In genomic region chr6:97113170-97113569, GRCh38 we compare ENCODE assay signal across 19 cellular contexts.
A peak's percentile ranks its signal among the peaks of the same experiment; 100 is the strongest.
DNase-seq lines count a peak whose midpoint lies in the region; ATAC-seq and TF ChIP-seq lines count a peak whose summit lies in the region.
"Had no signal": no experiment of that assay in that cellular context is flagged by ENCODE, and none has a peak within 500 bp of the region (broad histone marks: within the 10 kb centered on the region; RNA-seq: fewer than 3 reads in every experiment).

No MANE protein-coding gene starts in this region.

- DNase-seq in activated T-cell treated with anti-CD3 and anti-CD28 coated beads for 48 hours (ENCODE audit: low read depth) (peak; percentile 9), activated T-cell treated with anti-CD3 and anti-CD28 coated beads for 4 hours (no peak), Calu3 (no peak)
- peak; percentile 10 for DNase-seq in stimulated activated CD4-positive, alpha-beta T cell treated with anti-CD3 and anti-CD28 coated beads, Interleukin-4, amount 100 ng/mL, for 24 hours
- DNase-seq in stimulated activated CD4-positive, alpha-beta T cell treated with anti-CD3 and anti-CD28 coated beads, Interleukin-4, amount 100 ng/mL, for 1 hour, result no peak
- DNase-seq in activated naive CD8-positive, alpha-beta T cell treated with anti-CD3 and anti-CD28 coated beads for 36 hours, result peak; percentile 49
- DNase-seq: ACHN; C1 segment of cervical spinal cord; CD8-positive, alpha-beta memory T cell; Kasumi-1; MM.1S; NCI-H1092; NCI-H146; NCI-H2029 treated with DMSO at 0.1 percent for 48 hours; NCI-H2171; NCI-H526; PC-3; RPMI8226 had no signal

- BruUV-seq in Calu3 (replicated peaks; lab: Mats Ljungman, UMichigan), result no TSS peak

- no peak overlapping the region for H3K4me3 Mint-ChIP-seq in activated naive CD8-positive, alpha-beta T cell treated with anti-CD3 and anti-CD28 coated beads for 36 hours
- H3K4me3 Mint-ChIP-seq in Calu3 (ENCODE audit: low read depth, unreplicated experiment), result no peak overlapping the region

- CTCF ChIA-PET in Calu3 (lab: Charles Lee), result no interaction called here

- H3K27me3 Mint-ChIP-seq in activated naive CD8-positive, alpha-beta T cell treated with anti-CD3 and anti-CD28 coated beads for 36 hours, result no peaks in the 10 kb centered on the region
- no peaks in the 10 kb centered on the region for H3K27me3 Mint-ChIP-seq in Calu3 (ENCODE audit: unreplicated experiment)

- peaks cover 35% of the 10 kb centered on the region for H3K36me3 Mint-ChIP-seq in activated naive CD8-positive, alpha-beta T cell treated with anti-CD3 and anti-CD28 coated beads for 36 hours
- H3K36me3 Mint-ChIP-seq in Calu3 (ENCODE audit: insufficient read depth, unreplicated experiment), result no peaks in the 10 kb centered on the region

- peak overlapping the region; percentile 83 for H3K27ac Mint-ChIP-seq in activated naive CD8-positive, alpha-beta T cell treated with anti-CD3 and anti-CD28 coated beads for 36 hours
- H3K27ac Mint-ChIP-seq in Calu3 (ENCODE audit: unreplicated experiment), result no peak overlapping the region

- H3K4me1 Mint-ChIP-seq in activated naive CD8-positive, alpha-beta T cell treated with anti-CD3 and anti-CD28 coated beads for 36 hours, result peaks cover 53% of the 10 kb centered on the region
- H3K4me1 Mint-ChIP-seq in Calu3 (ENCODE audit: low read depth, unreplicated experiment), result no peaks in the 10 kb centered on the region
- H3K4me1 Mint-ChIP-seq: CD8-positive, alpha-beta memory T cell had no signal

- ATAC-seq in GM18517 (IDR thresholded peaks at IDR 0.05; ENCODE audit: unreplicated experiment), result no peak
- ATAC-seq: PC-3 had no signal

- no peak for TF ChIP-seq CTCF in Calu3 (IDR thresholded peaks at IDR 0.05; ENCODE audit: unreplicated experiment)

- H3K9me3 Mint-ChIP-seq in activated naive CD8-positive, alpha-beta T cell treated with anti-CD3 and anti-CD28 coated beads for 36 hours, result peaks cover 8% of the 10 kb centered on the region
- H3K9me3 Mint-ChIP-seq in Calu3 (ENCODE audit: low read depth, unreplicated experiment), result no peaks in the 10 kb centered on the region
- H3K9me3 Mint-ChIP-seq: CD8-positive, alpha-beta memory T cell had no signal

- intact Hi-C loops in Calu3 (cut with micrococcal nuclease; ENCODE audit: unreplicated experiment), result no loop called here

Comparison
In these comparisons a context has a peak if more than half of its experiments do, and no peak if none do; other contexts are left out.
1. DNase-seq: peak in activated T-cell treated with anti-CD3 and anti-CD28 coated beads for 48 hours (single experiment), stimulated activated CD4-positive, alpha-beta T cell treated with anti-CD3 and anti-CD28 coated beads, Interleukin-4, amount 100 ng/mL, for 24 hours (single experiment) and activated naive CD8-positive, alpha-beta T cell treated with anti-CD3 and anti-CD28 coated beads for 36 hours (single experiment); none in activated T-cell treated with anti-CD3 and anti-CD28 coated beads for 4 hours (single experiment), stimulated activated CD4-positive, alpha-beta T cell treated with anti-CD3 and anti-CD28 coated beads, Interleukin-4, amount 100 ng/mL, for 1 hour (single experiment) and Calu3 (single experiment).